8 cellular contexts compared by ENCODE assay signal in the genomic region with DNA sequence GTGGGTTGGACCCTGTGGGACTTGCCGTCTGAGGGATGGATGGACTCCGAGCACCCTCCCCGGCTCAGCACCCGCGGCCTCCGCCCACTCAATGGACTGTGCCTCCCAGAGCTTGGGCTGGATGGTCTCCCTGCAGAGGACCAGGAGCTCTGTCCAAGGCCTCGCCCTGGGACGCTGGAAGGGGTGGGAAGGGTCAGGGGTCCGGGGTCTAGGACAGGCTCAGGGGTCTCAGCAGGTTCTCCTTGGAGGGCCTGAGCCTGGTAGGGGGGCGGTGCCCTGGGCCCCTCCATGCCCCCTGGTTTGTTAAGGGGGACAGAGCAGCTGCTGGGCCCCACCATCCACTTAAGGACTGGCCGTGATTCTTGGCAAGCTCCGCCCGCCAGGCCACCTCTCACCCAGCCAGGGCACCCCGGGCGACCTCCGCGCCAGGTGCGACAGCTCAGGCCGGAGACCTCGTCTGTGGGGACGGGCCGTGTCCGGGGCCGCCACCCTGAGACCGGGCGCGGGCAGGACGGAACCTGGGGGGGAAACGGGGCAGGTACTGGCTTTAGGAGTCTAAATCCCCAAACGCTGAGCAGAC. TPM values are rescaled to one million over a fixed set of nuclear protein-coding genes. Genes with fewer than 3 reads are reported as not detected.
DNase-seq lines count a peak whose midpoint lies in the region; ATAC-seq, FAIRE-seq and TF ChIP-seq lines count a peak whose summit lies in the region.

No MANE protein-coding gene starts in this region.

- 10 to 12% methylated on average over 23 to 30 of the region's 30 CpGs for WGBS in pancreas, 2 donors

- no peaks in the 10 kb centered on the region for H3K36me3 Mint-ChIP-seq in WTC11

- no peak for TF ChIP-seq CTCF in AG09309 (IDR thresholded peaks at IDR 0.05; ENCODE audit: control insufficient read depth, insufficient read depth, low read depth, low read length, missing control alignments)
- TF ChIP-seq CTCF in WTC11 (IDR thresholded peaks at IDR 0.05) = no peak
- no peak for TF ChIP-seq CTCF in foreskin keratinocyte (conservative IDR thresholded peaks at IDR 0.05)
- TF ChIP-seq CTCF in pancreas (IDR thresholded peaks at IDR 0.05) = no peak

- no peak for DNase-seq in AG09309 (ENCODE audit: low read depth)
- peak; percentile 18 for DNase-seq in WTC11 (ENCODE audit: low spot score)
- peak in 1 of 2 donors; percentile 7 for DNase-seq in foreskin keratinocyte
- peak; percentile 34 to 87 (median 63) for DNase-seq in pancreas
- no peak for DNase-seq in GF-D8 (lab: John Stamatoyannopoulos, UW)
- no peak for DNase-seq in middle frontal gyrus (ENCODE audit: extremely low spot score, low spot score)

- H3K9me3 ChIP-seq in pancreas = no peaks in the 10 kb centered on the region

- CTCF ChIA-PET in WTC11 (lab: Charles Lee) = interaction anchor here (0.9 to 4.3 kb wide), 5 partner anchors 24 to 198 kb away, joined by 4 to 23 read pairs (median 5); no protein-coding TSS in a partner anchor

- H3K27me3 Mint-ChIP-seq in WTC11 (ENCODE audit: low read depth) = peaks cover 42% of the 10 kb centered on the region

- peaks cover 25% of the 10 kb centered on the region for H3K27me3 ChIP-seq in foreskin keratinocyte
- no peaks in the 10 kb centered on the region for H3K27me3 ChIP-seq in pancreas

- intact Hi-C loops in pancreas (cut with DNase I) = no loop called here

- H3K9me3 Mint-ChIP-seq in WTC11 = no peaks in the 10 kb centered on the region

- POLR2A ChIA-PET in WTC11 (lab: Charles Lee) = no interaction called here

- H3K27ac Mint-ChIP-seq in WTC11 = no peak overlapping the region

- peak; percentile 23 for ATAC-seq in GM18909 (IDR thresholded peaks at IDR 0.05; ENCODE audit: poor library complexity, unreplicated experiment)
- ATAC-seq in HG03159 (IDR thresholded peaks at IDR 0.05; ENCODE audit: unreplicated experiment) = peak; percentile 14
- peak; percentile 5 for ATAC-seq in WTC11
- peak; percentile 4 for ATAC-seq in foreskin keratinocyte
- ATAC-seq in pancreas = peak; percentile 25 to 51 (median 45)

- H3K27ac ChIP-seq in foreskin keratinocyte = peak overlapping the region; percentile 91
- peak overlapping the region; percentile 62 to 82 (median 78) for H3K27ac ChIP-seq in pancreas

- H3K36me3 ChIP-seq in pancreas = no peaks in the 10 kb centered on the region

- no peaks in the 10 kb centered on the region for H3K4me1 ChIP-seq in foreskin keratinocyte
- H3K4me1 ChIP-seq in pancreas = peaks cover 0 to 13% (median 6%) of the 10 kb centered on the region in 3 donors

- peaks cover 9% of the 10 kb centered on the region for H3K4me1 Mint-ChIP-seq in WTC11

- H3K4me3 ChIP-seq in AG09309 (ENCODE audit: control insufficient read depth, low read depth, low read length) (peak overlapping the region; percentile 63), pancreas (peak overlapping the region; percentile 65 to 95 (median 86))

- FAIRE-seq in pancreas (lab: Jason Lieb, UNC) = no peak

- peak overlapping the region; percentile 64 for H3K4me3 Mint-ChIP-seq in WTC11

TF ChIP-seq in WTC11, 78 proteins besides CTCF, POLR2A, EP300 and RAD21:
- 0 out of 2 replicates have a peak, but pooled peaks have one; percentile 2 for TF ChIP-seq ZNF232 (CRISPR knock-in tag; IDR thresholded peaks at IDR 0.05)
- TF ChIP-seq FOXK1 (CRISPR knock-in tag; IDR thresholded peaks at IDR 0.05) = no peak

RNA-seq across cellular contexts. Expression of a gene that starts 29.2 kb away (rescaled TPM):
- total RNA-seq in WTC11 (2021) (60.1 to 62.4 TPM (median 62.2 TPM) in 3 replicates), foreskin keratinocyte (22.0 and 23.1 TPM in 2 replicates), pancreas (10 to 100 TPM; 24.5 to 39.5 (median 38.3) TPM)
- polyA plus RNA-seq in foreskin keratinocyte (15.3 and 16.1 TPM in 2 replicates), pancreas (10 to 100 TPM; 64.8 to 71.8 TPM)

RNA-seq across cellular contexts. Expression of a gene that starts 52.1 kb away (rescaled TPM):
- total RNA-seq in WTC11 (2021) (1.2 to 1.7 TPM (median 1.6 TPM) in 3 replicates), foreskin keratinocyte (0.65 and 0.85 TPM in 2 replicates), pancreas (1 to 10 TPM in 3 of 6 donors, under 1 TPM in 3; 0.60 to 1.2 (median 0.86) TPM)
- polyA plus RNA-seq in foreskin keratinocyte (0.43 and 0.60 TPM in 2 replicates), pancreas (1 to 10 TPM in 1 of 2 donors, under 1 TPM in 1; 0.84 to 1.9 TPM)

Comparison
In these comparisons a context has a peak if more than half of its experiments do, and no peak if none do; other contexts are left out.
1. DNase-seq: peak in WTC11 (single experiment) and pancreas (6 of 6); none in AG09309 (single experiment), GF-D8 (single experiment) and middle frontal gyrus (single experiment).
2. Peak in every context shown above with its lines, with median percentiles within 50 percentile points of each other: ATAC-seq.